In genomic region chr7:142301923-142302550, GRCh38 we compare ENCODE assay signal across 9 cellular contexts. TPM values are rescaled to one million over a fixed set of nuclear protein-coding genes. Genes with fewer than 3 reads are reported as not detected.
A peak's percentile ranks its signal among the peaks of the same experiment; 100 is the strongest.
DNase-seq lines count a peak whose midpoint lies in the region; ATAC-seq, FAIRE-seq and TF ChIP-seq lines count a peak whose summit lies in the region.
"Had no signal": no experiment of that assay in that cellular context is flagged by ENCODE, and none has a peak within 500 bp of the region (broad histone marks: within the 10 kb centered on the region; RNA-seq: fewer than 3 reads in every experiment).

No MANE protein-coding gene starts in this region.

- H3K4me3 ChIP-seq in left lung = no peak overlapping the region

- ATAC-seq in SK-N-SH treated with all-trans-retinoic acid at 6 μM for 48 hours (peak; percentile 61; the same call in 2 of the 3 replicates), left lobe of liver (peak; percentile 60), left lung (no peak), HG02852 (IDR thresholded peaks at IDR 0.05; ENCODE audit: unreplicated experiment) (no peak)

- DNase-seq in HCEC 1CT (peak; percentile 24), left lobe of liver (ENCODE audit: low spot score) (no peak), retina (no peak), left lung (no peak), AG08395 (ENCODE audit: low spot score) (no peak)
- DNase-seq: NCI-H187 had no signal

- H3K9me3 ChIP-seq in left lung = no peaks in the 10 kb centered on the region

- intact Hi-C loops in left lung (cut with DNase I) = no loop called here

- FAIRE-seq in G401.6 (lab: Jason Lieb, UNC) = peak; percentile 58

- peaks cover 0 to 5% of the 10 kb centered on the region in 2 donors for H3K4me1 ChIP-seq in left lung

- no peak for TF ChIP-seq CTCF in left lung (IDR thresholded peaks at IDR 0.05)

- no peaks in the 10 kb centered on the region for H3K36me3 ChIP-seq in left lung

- H3K27me3 ChIP-seq in left lung = peaks cover 0 to 9% of the 10 kb centered on the region in 2 donors

- no peak overlapping the region for H3K27ac ChIP-seq in left lung

TF ChIP-seq in SK-N-SH treated with all-trans-retinoic acid at 6 μM for 48 hours, 23 proteins besides CTCF, POLR2A, EP300 and RAD21:
- TF ChIP-seq SNAI2 (CRISPR knock-in tag; IDR thresholded peaks at IDR 0.05) = no peak
- TF ChIP-seq ARNTL (CRISPR knock-in tag; IDR thresholded peaks at IDR 0.05; ENCODE audit: borderline replicate concordance, low read depth) = no peak
- no peak for TF ChIP-seq POU6F1 (CRISPR knock-in tag; IDR thresholded peaks at IDR 0.05; ENCODE audit: borderline replicate concordance, low read depth)
- no peak for TF ChIP-seq ZC3H10 (CRISPR knock-in tag; IDR thresholded peaks at IDR 0.05)
- no peak for TF ChIP-seq CSRNP3 (CRISPR knock-in tag; IDR thresholded peaks at IDR 0.05)

RNA-seq across cellular contexts. Expression of gene PRSS58, which starts 44.2 kb away (rescaled TPM):
- total RNA-seq in left lobe of liver (not detected), left lung (not detected)

Comparison
In these comparisons a context has a peak if more than half of its experiments do, and no peak if none do; other contexts are left out.
1. ATAC-seq: peak in SK-N-SH treated with all-trans-retinoic acid at 6 μM for 48 hours (single experiment) and left lobe of liver (single experiment); none in left lung (single experiment) and HG02852 (single experiment).